ENCODE assay signal across 22 cellular contexts in genomic region chr10:123574299-123574698, GRCh38.
A peak's percentile ranks its signal among the peaks of the same experiment; 100 is the strongest.
DNase-seq lines count a peak whose midpoint lies in the region; ATAC-seq and TF ChIP-seq lines count a peak whose summit lies in the region.
"Had no signal": no experiment of that assay in that cellular context is flagged by ENCODE, and none has a peak within 500 bp of the region (broad histone marks: within the 10 kb centered on the region; RNA-seq: fewer than 3 reads in every experiment).

No MANE protein-coding gene starts in this region.

- DNase-seq in mammary epithelial cell (peak; percentile 23), breast epithelium (ENCODE audit: low spot score in 2 of 2) (no peak), PC-3 (peak; percentile 35), kidney tubule cell (ENCODE audit: low spot score) (peak; percentile 25)
- no peak for DNase-seq in T-helper 2 cell treated with Interferon-gamma antibody and Interleukin-4, amounts not matched to agents 5 μg/mL and 100 μg/mL, for 36 hours (ENCODE audit: low spot score)
- DNase-seq: 8988T; ACHN; AML-193; BE2C; CD4-positive, alpha-beta T cell; CD8-positive, alpha-beta memory T cell; DMS 273 treated with DMSO at 0.1 percent for 48 hours; DMS79; GDM1; H7 had no signal

- H3K9me3 Mint-ChIP-seq in activated T-helper 17 cell treated with anti-CD3 and anti-CD28 coated beads, Interleukin-2, amount 50 U/mL, for 72 hours: no peaks in the 10 kb centered on the region
- no peaks in the 10 kb centered on the region for H3K9me3 Mint-ChIP-seq in T-helper 2 cell treated with Interferon-gamma antibody and Interleukin-4, amounts not matched to agents 5 μg/mL and 100 μg/mL, for 36 hours
- H3K9me3 Mint-ChIP-seq: CD4-positive, alpha-beta T cell had no signal

- H3K4me3 ChIP-seq in mammary epithelial cell (replicated peaks in 1 of 3; ENCODE audit: insufficient read depth in 1 of 3, low read depth in 2 of 3, low read length in 3 of 3) (no peak overlapping the region), breast epithelium (no peak overlapping the region), PC-3 (ENCODE audit: low read length) (no peak overlapping the region)
- H3K4me3 ChIP-seq: A549; BLaER1 treated with 17β-estradiol and CSF1 and Interleukin-3, amounts not matched to agents 10 nM and 100 nM; GM12878; GM23248 had no signal

- H3K27ac ChIP-seq in mammary epithelial cell (ENCODE audit: insufficient read depth, low read depth, low read length) (no peak overlapping the region), breast epithelium (no peak overlapping the region), PC-3 (ENCODE audit: low read length) (peak overlapping the region; percentile 57)
- H3K27ac ChIP-seq: A549; BLaER1 treated with 17β-estradiol and CSF1 and Interleukin-3, amounts not matched to agents 10 nM and 100 nM; GM23248 had no signal

- H3K4me1 Mint-ChIP-seq in activated T-helper 17 cell treated with anti-CD3 and anti-CD28 coated beads, Interleukin-2, amount 50 U/mL, for 72 hours: no peaks in the 10 kb centered on the region
- no peaks in the 10 kb centered on the region for H3K4me1 Mint-ChIP-seq in T-helper 2 cell treated with Interferon-gamma antibody and Interleukin-4, amounts not matched to agents 5 μg/mL and 100 μg/mL, for 36 hours (ENCODE audit: low read depth)
- H3K4me1 Mint-ChIP-seq: CD14-positive monocyte; CD8-positive, alpha-beta memory T cell had no signal

- BruUV-seq in mammary epithelial cell (replicated peaks; lab: Mats Ljungman, UMichigan): no TSS peak
- no TSS peak for BruUV-seq in PC-3 (replicated peaks; lab: Mats Ljungman, UMichigan)

- H3K36me3 ChIP-seq in mammary epithelial cell (ENCODE audit: insufficient read depth, low read length) (no peaks in the 10 kb centered on the region), breast epithelium (no peaks in the 10 kb centered on the region), PC-3 (ENCODE audit: low read depth, low read length) (no peaks in the 10 kb centered on the region)
- H3K36me3 ChIP-seq: BE2C; BLaER1 treated with 17β-estradiol and CSF1 and Interleukin-3, amounts not matched to agents 10 nM and 100 nM had no signal

- dilution Hi-C loops in mammary epithelial cell (cut with HindIII; ENCODE audit: low sequenced_read_pairs): loop anchor here (25.0 kb wide), 1 partner anchor 437 kb away; the partner anchor contains the start of genes HMX2 and HMX3

- no peak for TF ChIP-seq POLR2A in breast epithelium (IDR thresholded peaks at IDR 0.05)

- H3K9me2 ChIP-seq in PC-3 (replicated peaks; ENCODE audit: low read length): no peaks in the 10 kb centered on the region

- TF ChIP-seq CTCF in mammary epithelial cell (conservative IDR thresholded peaks at IDR 0.05 in 1 of 2, IDR thresholded peaks at IDR 0.05 in 1 of 2; ENCODE audit: extremely low read depth in 1 of 2, insufficient read depth in 1 of 2, low read depth in 1 of 2, low read length in 2 of 2): no peak
- no peak for TF ChIP-seq CTCF in breast epithelium (IDR thresholded peaks at IDR 0.05)
- TF ChIP-seq CTCF in PC-3 (conservative IDR thresholded peaks at IDR 0.05; ENCODE audit: low read depth, low read length): no peak

- in situ Hi-C loops in mammary epithelial cell (cut with MboI; ENCODE audit: low sequenced_read_pairs in 2 of 2): loop anchor here (10.0 to 25.0 kb wide), 2 partner anchors 437 to 439 kb away; partner anchors contain the start of genes HMX3 (in 2 of the 2) and HMX2 (in 1 of the 2)

- H3K4me1 ChIP-seq in mammary epithelial cell (ENCODE audit: insufficient read depth, low read length) (peaks cover 11% of the 10 kb centered on the region), breast epithelium (no peaks in the 10 kb centered on the region), PC-3 (ENCODE audit: insufficient read depth, low read length) (peaks cover 16% of the 10 kb centered on the region)
- H3K4me1 ChIP-seq: A549, BE2C had no signal

- 72% methylated on average over 2 of the region's 3 CpGs for WGBS in mammary epithelial cell (ENCODE audit: low coverage, missing lambda C conversion rate)

- H3K4me3 Mint-ChIP-seq in activated T-helper 17 cell treated with anti-CD3 and anti-CD28 coated beads, Interleukin-2, amount 50 U/mL, for 72 hours: no peak overlapping the region
- H3K4me3 Mint-ChIP-seq in T-helper 2 cell treated with Interferon-gamma antibody and Interleukin-4, amounts not matched to agents 5 μg/mL and 100 μg/mL, for 36 hours: no peak overlapping the region
- H3K4me3 Mint-ChIP-seq: CD14-positive monocyte; CD4-positive, alpha-beta T cell; CD8-positive, alpha-beta memory T cell had no signal

- intact Hi-C loops in mammary epithelial cell (cut with micrococcal nuclease) (no loop called here), breast epithelium (cut with DNase I; ENCODE audit: low total_unique reads) (no loop called here), PC-3 (cut with micrococcal nuclease) (no loop called here)

- H2AFZ ChIP-seq in mammary epithelial cell (ENCODE audit: low read depth, low read length) (no peak overlapping the region), PC-3 (ENCODE audit: low read length) (no peak overlapping the region)
- H2AFZ ChIP-seq: GM23248 had no signal

- CTCF ChIA-PET in mammary epithelial cell (lab: Charles Lee; ENCODE audit: low non-redundant PET) (interaction anchor here (0.6 kb wide), 1 partner anchor 89 kb away, joined by 3 read pairs; no protein-coding TSS in a partner anchor), PC-3 (lab: Charles Lee) (no interaction called here)

- H3K79me2 ChIP-seq in mammary epithelial cell (ENCODE audit: insufficient read depth, low read length) (no peaks in the 10 kb centered on the region), PC-3 (ENCODE audit: low read length) (no peaks in the 10 kb centered on the region)

- H3K27ac Mint-ChIP-seq in activated T-helper 17 cell treated with anti-CD3 and anti-CD28 coated beads, Interleukin-2, amount 50 U/mL, for 72 hours: no peak overlapping the region
- no peak overlapping the region for H3K27ac Mint-ChIP-seq in T-helper 2 cell treated with Interferon-gamma antibody and Interleukin-4, amounts not matched to agents 5 μg/mL and 100 μg/mL, for 36 hours
- H3K27ac Mint-ChIP-seq: CD14-positive monocyte; CD4-positive, alpha-beta T cell had no signal

- no peaks in the 10 kb centered on the region for H3K36me3 Mint-ChIP-seq in activated T-helper 17 cell treated with anti-CD3 and anti-CD28 coated beads, Interleukin-2, amount 50 U/mL, for 72 hours (ENCODE audit: low read depth)
- H3K36me3 Mint-ChIP-seq in T-helper 2 cell treated with Interferon-gamma antibody and Interleukin-4, amounts not matched to agents 5 μg/mL and 100 μg/mL, for 36 hours (ENCODE audit: low read depth): no peaks in the 10 kb centered on the region
- H3K36me3 Mint-ChIP-seq: CD14-positive monocyte; CD8-positive, alpha-beta memory T cell had no signal

- H3K9me3 ChIP-seq in mammary epithelial cell (replicated peaks; ENCODE audit: insufficient read depth, low read length) (no peaks in the 10 kb centered on the region), breast epithelium (no peaks in the 10 kb centered on the region), PC-3 (ENCODE audit: low read length) (no peaks in the 10 kb centered on the region)
- H3K9me3 ChIP-seq: A549; BE2C; BLaER1 treated with 17β-estradiol and CSF1 and Interleukin-3, amounts not matched to agents 10 nM and 100 nM had no signal

- POLR2A ChIA-PET in PC-3 (lab: Charles Lee; ENCODE audit: unreplicated experiment): no interaction called here

- H4K20me1 ChIP-seq in mammary epithelial cell (ENCODE audit: insufficient read depth, low read length) (no peaks in the 10 kb centered on the region), PC-3 (ENCODE audit: low read length) (no peaks in the 10 kb centered on the region)
- H4K20me1 ChIP-seq: BLaER1 treated with 17β-estradiol and CSF1 and Interleukin-3, amounts not matched to agents 10 nM and 100 nM had no signal

- H3K27me3 ChIP-seq in mammary epithelial cell (ENCODE audit: insufficient read depth, low read length) (peaks cover 9% of the 10 kb centered on the region), breast epithelium (peaks cover 0 to 22% of the 10 kb centered on the region in 2 donors), PC-3 (ENCODE audit: low read length) (peaks cover 4% of the 10 kb centered on the region)
- H3K27me3 ChIP-seq: BE2C; BLaER1 treated with 17β-estradiol and CSF1 and Interleukin-3, amounts not matched to agents 10 nM and 100 nM had no signal

- H3K4me2 ChIP-seq in mammary epithelial cell (ENCODE audit: insufficient read depth, low read depth, low read length): no peak overlapping the region
- H3K4me2 ChIP-seq in PC-3 (ENCODE audit: low read length): 0 out of 2 replicates have a peak overlapping the region, but pooled peaks have one; percentile 17
- H3K4me2 ChIP-seq: A549; BLaER1 treated with 17β-estradiol and CSF1 and Interleukin-3, amounts not matched to agents 10 nM and 100 nM had no signal

- H3K9ac ChIP-seq in mammary epithelial cell (ENCODE audit: insufficient read depth, low read length) (no peak overlapping the region), PC-3 (ENCODE audit: low read length) (no peak overlapping the region)
- H3K9ac ChIP-seq: BLaER1 treated with 17β-estradiol and CSF1 and Interleukin-3, amounts not matched to agents 10 nM and 100 nM; GM23248 had no signal

- H3K27me3 Mint-ChIP-seq in activated T-helper 17 cell treated with anti-CD3 and anti-CD28 coated beads, Interleukin-2, amount 50 U/mL, for 72 hours: peaks cover 16% of the 10 kb centered on the region
- H3K27me3 Mint-ChIP-seq in T-helper 2 cell treated with Interferon-gamma antibody and Interleukin-4, amounts not matched to agents 5 μg/mL and 100 μg/mL, for 36 hours (ENCODE audit: low read depth): peaks cover 2% of the 10 kb centered on the region

- H3F3A ChIP-seq in PC-3 (ENCODE audit: low read length, unreplicated experiment): no peaks in the 10 kb centered on the region

- ATAC-seq in PC-3: no peak
- no peak for ATAC-seq in activated T-helper 17 cell treated with anti-CD3 and anti-CD28 coated beads, Interleukin-2, amount 50 U/mL, for 72 hours (replicated peaks)
- no peak for ATAC-seq in HG03159 (IDR thresholded peaks at IDR 0.05; ENCODE audit: unreplicated experiment)
- ATAC-seq: A549, GM12878 had no signal

Comparison
In these comparisons a context has a peak if more than half of its experiments do, and no peak if none do; other contexts are left out.
1. DNase-seq: peak in mammary epithelial cell (single experiment), PC-3 (single experiment) and kidney tubule cell (single experiment); none in breast epithelium (0 of 2) and T-helper 2 cell treated with Interferon-gamma antibody and Interleukin-4, amounts not matched to agents 5 μg/mL and 100 μg/mL, for 36 hours (single experiment).